9 cellular contexts compared by ENCODE assay signal in the genomic region with DNA sequence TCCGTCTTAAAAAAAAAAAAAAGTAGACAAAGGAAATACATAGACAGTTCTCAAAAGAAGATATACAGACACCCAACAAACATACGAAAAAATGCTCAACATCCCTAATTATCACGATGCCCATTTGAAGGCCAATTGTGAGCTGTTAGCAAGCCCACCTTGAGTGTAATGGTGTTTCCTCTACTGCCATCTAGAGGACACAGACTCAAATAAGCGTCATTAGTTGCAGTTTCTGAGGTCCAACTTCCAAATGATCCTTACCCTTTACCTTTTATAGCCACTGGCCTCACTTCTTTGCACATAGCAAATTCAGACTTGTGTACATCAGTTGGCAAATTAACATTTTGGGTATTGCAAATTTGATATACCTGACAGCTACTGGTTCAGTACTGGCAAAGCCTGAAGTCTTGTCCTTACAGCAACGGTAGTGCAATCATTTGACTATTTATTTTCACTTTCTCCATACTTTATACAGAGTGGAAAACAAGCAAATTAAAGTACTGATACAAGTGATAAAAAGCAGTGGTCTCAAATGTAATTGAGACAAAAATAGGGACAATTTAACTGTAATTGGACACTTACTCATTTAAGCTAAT.
DNase-seq lines count a peak whose midpoint lies in the region; ATAC-seq, FAIRE-seq and TF ChIP-seq lines count a peak whose summit lies in the region.
"Had no signal": no experiment of that assay in that cellular context is flagged by ENCODE, and none has a peak within 500 bp of the region (broad histone marks: within the 10 kb centered on the region; RNA-seq: fewer than 3 reads in every experiment).

No MANE protein-coding gene starts in this region.

- H4K20me1 ChIP-seq in mammary epithelial cell (ENCODE audit: insufficient read depth, low read length) (no peaks in the 10 kb centered on the region), H1 (replicated peaks in 1 of 2; ENCODE audit: control insufficient read depth in 1 of 2, insufficient read depth in 2 of 2, low read length in 2 of 2) (no peaks in the 10 kb centered on the region)

- intact Hi-C loops in MCF 10A (cut with micrococcal nuclease) = no loop called here
- intact Hi-C loops in mammary epithelial cell (cut with micrococcal nuclease) = no loop called here
- intact Hi-C loops in psoas muscle (cut with DNase I) = no loop called here
- intact Hi-C loops in activated naive CD4-positive, alpha-beta T cell treated with anti-CD3 and anti-CD28 coated beads for 36 hours (cut with micrococcal nuclease) = no loop called here
- intact Hi-C loops in cardiac septum (cut with DNase I) = no loop called here

- H3K27ac Mint-ChIP-seq in MCF 10A (ENCODE audit: low read depth, unreplicated experiment) = no peak overlapping the region
- no peak overlapping the region for H3K27ac Mint-ChIP-seq in activated naive CD4-positive, alpha-beta T cell treated with anti-CD3 and anti-CD28 coated beads for 36 hours

- no peak overlapping the region for H3K18ac ChIP-seq in H1 (ENCODE audit: extremely low read depth, low read length)

- no peaks in the 10 kb centered on the region for H3K4me1 ChIP-seq in mammary epithelial cell (ENCODE audit: insufficient read depth, low read length)
- no peaks in the 10 kb centered on the region for H3K4me1 ChIP-seq in H1 (replicated peaks in 1 of 4; ENCODE audit: control insufficient read depth in 3 of 4, insufficient read depth in 4 of 4, low read length in 3 of 4)
- no peaks in the 10 kb centered on the region for H3K4me1 ChIP-seq in small intestine (ENCODE audit: control insufficient read depth in 2 of 2, insufficient read depth in 1 of 2, low read depth in 1 of 2, low read length in 1 of 2)
- no peaks in the 10 kb centered on the region for H3K4me1 ChIP-seq in psoas muscle

- H3K27ac ChIP-seq in mammary epithelial cell (ENCODE audit: insufficient read depth, low read depth, low read length) (no peak overlapping the region), H1 (ENCODE audit: low read depth, low read length) (no peak overlapping the region), small intestine (ENCODE audit: low read depth in 1 of 2, low read length in 1 of 2) (no peak overlapping the region), psoas muscle (no peak overlapping the region)

- H3K14ac ChIP-seq in H1 (ENCODE audit: insufficient read length) = no peak overlapping the region

- CTCF ChIA-PET in MCF 10A (lab: Yijun Ruan, JAX) = interaction anchor here (0.5 to 1.2 kb wide), 8 partner anchors 10 to 456 kb away, joined by 3 to 6 read pairs (median 4); no protein-coding TSS in a partner anchor
- CTCF ChIA-PET in mammary epithelial cell (lab: Charles Lee; ENCODE audit: low non-redundant PET) = no interaction called here
- CTCF ChIA-PET in H1 (lab: Charles Lee; ENCODE audit: partially characterized antibody) = interaction anchor here (0.6 to 5.2 kb wide), 35 partner anchors 8 to 513 kb away, joined by 3 to 78 read pairs (median 4); no protein-coding TSS in a partner anchor
- CTCF ChIA-PET in activated naive CD4-positive, alpha-beta T cell treated with anti-CD3 and anti-CD28 coated beads for 36 hours (lab: Charles Lee) = interaction anchor here (0.7 to 1.6 kb wide), 3 partner anchors 18 to 1009 kb away, joined by 6 to 10 read pairs (median 6); no protein-coding TSS in a partner anchor

- H3K79me1 ChIP-seq in H1 (ENCODE audit: low read depth, low read length) = no peaks in the 10 kb centered on the region

- H2AFZ ChIP-seq in mammary epithelial cell (ENCODE audit: low read depth, low read length) (no peak overlapping the region), H1 (ENCODE audit: low read length) (no peak overlapping the region)

- DNase-seq in MCF 10A (ENCODE audit: unreplicated experiment) (peak; percentile 5), mammary epithelial cell (no peak), NCI-H2171 treated with DMSO at 0.1 percent for 48 hours (lab: John Stamatoyannopoulos, UW) (peak; percentile 34), H1 (ENCODE audit: low read depth in 1 of 2, low spot score in 2 of 2) (no peak), small intestine (peak; percentile 14), psoas muscle (no peak), cardiac septum (ENCODE audit: low spot score) (no peak)
- no peak for DNase-seq in activated naive CD4-positive, alpha-beta T cell treated with anti-CD3 and anti-CD28 coated beads for 36 hours

- dilution Hi-C loops in mammary epithelial cell (cut with HindIII; ENCODE audit: low sequenced_read_pairs) = no loop called here

- H4K5ac ChIP-seq in H1 (ENCODE audit: insufficient read length, low read depth, low read length) = no peak overlapping the region

- POLR2A ChIA-PET in MCF 10A (lab: Yijun Ruan, JAX) (no interaction called here), H1 (lab: Charles Lee; ENCODE audit: partially characterized antibody) (no interaction called here)

- no peak for TF ChIP-seq POLR2A in H1 (IDR thresholded peaks at IDR 0.05; ENCODE audit: control extremely low read depth in 1 of 2, low read depth in 2 of 2, low read length in 2 of 2)

- H2BK20ac ChIP-seq in H1 (ENCODE audit: low read length) = no peak overlapping the region

- FAIRE-seq in H1 (lab: Jason Lieb, UNC) (peak; percentile 92), small intestine (lab: Jason Lieb, UNC) (no peak)
- FAIRE-seq: G401.6 had no signal

- H2BK5ac ChIP-seq in H1 (ENCODE audit: low read depth, low read length) = no peak overlapping the region

- no peak overlapping the region for H2AK5ac ChIP-seq in H1 (ENCODE audit: low read depth, low read length)

- peak; percentile 59 to 68 for TF ChIP-seq RAD21 in H1 (IDR thresholded peaks at IDR 0.05 in 1 of 2, conservative IDR thresholded peaks at IDR 0.05 in 1 of 2; ENCODE audit: low read depth in 2 of 2, low read length in 2 of 2)

- in situ Hi-C loops in mammary epithelial cell (cut with MboI; ENCODE audit: low sequenced_read_pairs in 2 of 2) = no loop called here

- H3K9ac ChIP-seq in mammary epithelial cell (ENCODE audit: insufficient read depth, low read length) (no peak overlapping the region), H1 (replicated peaks in 1 of 4; ENCODE audit: extremely low read depth in 1 of 4, low read depth in 3 of 4, low read length in 3 of 4) (no peak overlapping the region)

- H3K36me3 ChIP-seq in mammary epithelial cell (ENCODE audit: insufficient read depth, low read length) = no peaks in the 10 kb centered on the region
- no peaks in the 10 kb centered on the region for H3K36me3 ChIP-seq in H1 (ENCODE audit: control insufficient read depth in 2 of 4, insufficient read depth in 4 of 4, low read length in 3 of 4)
- H3K36me3 ChIP-seq in small intestine (ENCODE audit: control insufficient read depth in 2 of 2, insufficient read depth in 2 of 2, low read length in 2 of 2) = no peaks in the 10 kb centered on the region
- H3K36me3 ChIP-seq in psoas muscle (ENCODE audit: insufficient read depth in 1 of 2, low read depth in 1 of 2) = no peaks in the 10 kb centered on the region

- H3K56ac ChIP-seq in H1 (replicated peaks; ENCODE audit: insufficient read length, low read depth, low read length) = no peak overlapping the region

- TF ChIP-seq CTCF in MCF 10A (IDR thresholded peaks at IDR 0.05; ENCODE audit: unreplicated experiment) (no peak), mammary epithelial cell (conservative IDR thresholded peaks at IDR 0.05 in 1 of 2, IDR thresholded peaks at IDR 0.05 in 1 of 2; ENCODE audit: extremely low read depth in 1 of 2, insufficient read depth in 1 of 2, low read depth in 1 of 2, low read length in 2 of 2) (peak in 1 of 2 donors; percentile 27), H1 (IDR thresholded peaks at IDR 0.05; ENCODE audit: control extremely low read depth in 1 of 3, insufficient read depth in 1 of 3, low read depth in 1 of 3, low read length in 3 of 3) (peak in 2 of 3 experiments; percentile 56 to 75; a peak in 3 of 4 replicates), psoas muscle (IDR thresholded peaks at IDR 0.05) (no peak)

- peaks cover 30% of the 10 kb centered on the region for H3K9me3 ChIP-seq in mammary epithelial cell (replicated peaks; ENCODE audit: insufficient read depth, low read length)
- no peaks in the 10 kb centered on the region for H3K9me3 ChIP-seq in H1 (ENCODE audit: insufficient read depth in 2 of 2, low read depth in 1 of 2, low read length in 1 of 2)
- no peaks in the 10 kb centered on the region for H3K9me3 ChIP-seq in small intestine (ENCODE audit: control insufficient read depth, low read depth)
- no peaks in the 10 kb centered on the region for H3K9me3 ChIP-seq in psoas muscle

- H3K4me3 ChIP-seq in mammary epithelial cell (replicated peaks in 1 of 3; ENCODE audit: insufficient read depth in 1 of 3, low read depth in 2 of 3, low read length in 3 of 3) (no peak overlapping the region), H1 (ENCODE audit: extremely low read depth in 1 of 4, insufficient read depth in 2 of 4, low read depth in 3 of 4, low read length in 4 of 4) (no peak overlapping the region), small intestine (ENCODE audit: low read depth in 1 of 2, low read length in 2 of 2) (no peak overlapping the region), psoas muscle (no peak overlapping the region)

- no peaks in the 10 kb centered on the region for H3K79me2 ChIP-seq in mammary epithelial cell (ENCODE audit: insufficient read depth, low read length)
- H3K79me2 ChIP-seq in H1 (ENCODE audit: control insufficient read depth in 1 of 2, insufficient read depth in 2 of 2, low read length in 2 of 2) = no peaks in the 10 kb centered on the region

- H4K8ac ChIP-seq in H1 (ENCODE audit: extremely low read depth, insufficient read depth, low read length) = no peak overlapping the region

- no peak overlapping the region for H4K91ac ChIP-seq in H1 (replicated peaks; ENCODE audit: insufficient read length, low read length)

- H3K36me3 Mint-ChIP-seq in MCF 10A (ENCODE audit: insufficient read depth, unreplicated experiment) = no peaks in the 10 kb centered on the region
- no peaks in the 10 kb centered on the region for H3K36me3 Mint-ChIP-seq in activated naive CD4-positive, alpha-beta T cell treated with anti-CD3 and anti-CD28 coated beads for 36 hours (ENCODE audit: low read depth)

- H3K27me3 Mint-ChIP-seq in MCF 10A (ENCODE audit: insufficient read depth, unreplicated experiment) = no peaks in the 10 kb centered on the region
- H3K27me3 Mint-ChIP-seq in activated naive CD4-positive, alpha-beta T cell treated with anti-CD3 and anti-CD28 coated beads for 36 hours (ENCODE audit: low read depth) = no peaks in the 10 kb centered on the region

- H2BK120ac ChIP-seq in H1 (replicated peaks; ENCODE audit: low read depth, low read length) = no peak overlapping the region

- H3K4me1 Mint-ChIP-seq in MCF 10A (ENCODE audit: insufficient read depth, unreplicated experiment) = no peaks in the 10 kb centered on the region
- H3K4me1 Mint-ChIP-seq in activated naive CD4-positive, alpha-beta T cell treated with anti-CD3 and anti-CD28 coated beads for 36 hours (ENCODE audit: low read depth) = no peaks in the 10 kb centered on the region

- no peak overlapping the region for H3K23ac ChIP-seq in H1 (ENCODE audit: insufficient read length)

- no peaks in the 10 kb centered on the region for H3K27me3 ChIP-seq in mammary epithelial cell (ENCODE audit: insufficient read depth, low read length)
- H3K27me3 ChIP-seq in H1 (replicated peaks in 1 of 4; ENCODE audit: control insufficient read depth in 3 of 4, extremely low read depth in 1 of 4, insufficient read depth in 3 of 4, low read length in 3 of 4) = no peaks in the 10 kb centered on the region
- no peaks in the 10 kb centered on the region for H3K27me3 ChIP-seq in small intestine (ENCODE audit: control insufficient read depth in 2 of 2, insufficient read depth in 2 of 2, low read length in 2 of 2)
- no peaks in the 10 kb centered on the region for H3K27me3 ChIP-seq in psoas muscle (ENCODE audit: insufficient read depth in 3 of 3, low read length in 2 of 3)

- no peak overlapping the region for H2BK15ac ChIP-seq in H1 (ENCODE audit: low read length)

- H3K23me2 ChIP-seq in H1 (ENCODE audit: low read depth, low read length) = no peaks in the 10 kb centered on the region

- H3K9me3 Mint-ChIP-seq in MCF 10A (ENCODE audit: unreplicated experiment) = peaks cover 35% of the 10 kb centered on the region
- H3K9me3 Mint-ChIP-seq in activated naive CD4-positive, alpha-beta T cell treated with anti-CD3 and anti-CD28 coated beads for 36 hours = no peaks in the 10 kb centered on the region

- H3K4ac ChIP-seq in H1 (replicated peaks; ENCODE audit: insufficient read length, low read depth, low read length) = no peak overlapping the region

- ATAC-seq in psoas muscle = no peak

- 39% methylated on average over 5 of the region's 5 CpGs for WGBS in mammary epithelial cell (ENCODE audit: low coverage, missing lambda C conversion rate)
- WGBS in H1 (ENCODE audit: extremely low coverage in 1 of 2, insufficient coverage in 1 of 2, insufficient read length in 1 of 2, insufficient replicate concordance in 2 of 2, low coverage in 1 of 2, low lambda C conversion rate in 2 of 2, missing lambda C conversion rate in 1 of 2), 2 experiments = 64% methylated on average over 5 of the region's 5 CpGs; no CpG with 5 or more reads in 1 of the 2 experiments
- WGBS in small intestine, 3 donors = 31 to 36% (median 33%) methylated on average over 5 of the region's 5 CpGs
- 26 to 36% (median 35%) methylated on average over 5 of the region's 5 CpGs for WGBS in psoas muscle, 3 donors

- H3K4me2 ChIP-seq in mammary epithelial cell (ENCODE audit: insufficient read depth, low read depth, low read length) = no peak overlapping the region
- H3K4me2 ChIP-seq in H1 (ENCODE audit: insufficient read depth in 1 of 2, low read depth in 2 of 2, low read length in 2 of 2) = no peak overlapping the region

- TF ChIP-seq EP300 in H1 (IDR thresholded peaks at IDR 0.05; ENCODE audit: borderline replicate concordance in 1 of 2, low read depth in 2 of 2, low read length in 2 of 2) = no peak

- BruUV-seq in MCF 10A (replicated peaks; lab: Mats Ljungman, UMichigan) (no TSS peak), mammary epithelial cell (replicated peaks; lab: Mats Ljungman, UMichigan) (no TSS peak)

- no peak overlapping the region for H3K4me3 Mint-ChIP-seq in MCF 10A (ENCODE audit: unreplicated experiment)
- H3K4me3 Mint-ChIP-seq in activated naive CD4-positive, alpha-beta T cell treated with anti-CD3 and anti-CD28 coated beads for 36 hours = no peak overlapping the region

- no peak overlapping the region for H2BK12ac ChIP-seq in H1 (ENCODE audit: low read depth, low read length)

Comparison
In these comparisons a context has a peak if more than half of its experiments do, and no peak if none do; other contexts are left out.
1. DNase-seq: peak in MCF 10A (single experiment), NCI-H2171 treated with DMSO at 0.1 percent for 48 hours (single experiment) and small intestine (single experiment); none in mammary epithelial cell (single experiment), H1 (0 of 2), psoas muscle (0 of 2), activated naive CD4-positive, alpha-beta T cell treated with anti-CD3 and anti-CD28 coated beads for 36 hours (single experiment) and cardiac septum (single experiment).
2. CTCF ChIP-seq: peak in H1 (2 of 3); none in MCF 10A (single experiment) and psoas muscle (single experiment).